In genomic region chr19:34601071-34601470, GRCh38 we compare ENCODE assay signal across 3 cellular contexts.
"Had no signal": no experiment of that assay in that cellular context is flagged by ENCODE, and none has a peak within 500 bp of the region (broad histone marks: within the 10 kb centered on the region; RNA-seq: fewer than 3 reads in every experiment).

No MANE protein-coding gene starts in this region.

- DNase-seq: GDM1, GF-D8 had no signal

- ATAC-seq: GM12878 had no signal

- H3K4me3 ChIP-seq: GM12878 had no signal
